5 cellular contexts compared by ENCODE assay signal in genomic region chr10:83520386-83520785, GRCh38.
A peak's percentile ranks its signal among the peaks of the same experiment; 100 is the strongest.
DNase-seq lines count a peak whose midpoint lies in the region; FAIRE-seq and TF ChIP-seq lines count a peak whose summit lies in the region.
"Not testable (repeated sequence)": the region's sequence is repeated elsewhere in the genome, so short reads cannot be mapped to it uniquely, and the experiment has no call there.

No MANE protein-coding gene starts in this region.

- peak overlapping the region; percentile 11 for H2BK120ac ChIP-seq in trophoblast cell (ENCODE audit: insufficient read depth, low read length, poor library complexity)

- not testable (repeated sequence) for H3K23ac ChIP-seq in trophoblast cell (ENCODE audit: low read length)

- not testable (repeated sequence) for H3K4me3 Mint-ChIP-seq in astrocyte (ENCODE audit: unreplicated experiment); glutamatergic neuron (ENCODE audit: unreplicated experiment); osteocyte (ENCODE audit: unreplicated experiment); progenitor cell of endocrine pancreas (ENCODE audit: low read depth)

- not testable (repeated sequence) for H3K9me3 Mint-ChIP-seq in astrocyte (ENCODE audit: unreplicated experiment); glutamatergic neuron (ENCODE audit: unreplicated experiment); osteocyte (ENCODE audit: unreplicated experiment); progenitor cell of endocrine pancreas (ENCODE audit: low read depth)

- H3K27ac ChIP-seq in astrocyte (ENCODE audit: low read depth, low read length); trophoblast cell (ENCODE audit: low read depth, low read length): not testable (repeated sequence)

- H3K4me3 ChIP-seq in astrocyte (ENCODE audit: insufficient read depth, low read depth, low read length); trophoblast cell (ENCODE audit: low read depth, low read length): not testable (repeated sequence)

- H2AK5ac ChIP-seq in trophoblast cell (ENCODE audit: low read length): not testable (repeated sequence)

- H3K4me1 Mint-ChIP-seq in astrocyte (ENCODE audit: low read depth, unreplicated experiment) (peaks cover 25% of the 10 kb centered on the region), glutamatergic neuron (ENCODE audit: low read depth, unreplicated experiment) (peaks cover 14% of the 10 kb centered on the region), osteocyte (ENCODE audit: unreplicated experiment) (peaks cover 39% of the 10 kb centered on the region)
- not testable (repeated sequence) for H3K4me1 Mint-ChIP-seq in progenitor cell of endocrine pancreas (ENCODE audit: low read depth)

- not testable (repeated sequence) for H3K4me2 ChIP-seq in astrocyte (ENCODE audit: low read length); trophoblast cell (ENCODE audit: low read length)

- H3K79me2 ChIP-seq in astrocyte (ENCODE audit: insufficient read depth, low read length); trophoblast cell (ENCODE audit: control insufficient read depth, insufficient read depth, low read length, poor library complexity): not testable (repeated sequence)

- not testable (repeated sequence) for H3K79me1 ChIP-seq in trophoblast cell (ENCODE audit: low read length)

- not testable (repeated sequence) for FAIRE-seq in astrocyte (lab: Jason Lieb, UNC)

- H4K20me1 ChIP-seq in astrocyte (ENCODE audit: insufficient read depth, low read length): not testable (repeated sequence)

- H3K27ac Mint-ChIP-seq in astrocyte (ENCODE audit: unreplicated experiment) (peak overlapping the region; percentile 85), glutamatergic neuron (ENCODE audit: unreplicated experiment) (peak overlapping the region; percentile 56), osteocyte (ENCODE audit: unreplicated experiment) (peak overlapping the region; percentile 50), progenitor cell of endocrine pancreas (peak overlapping the region; percentile 49)

- H2BK12ac ChIP-seq in trophoblast cell (ENCODE audit: low read length): not testable (repeated sequence)

- H4K91ac ChIP-seq in trophoblast cell (ENCODE audit: low read depth, low read length): not testable (repeated sequence)

- not testable (repeated sequence) for H3K18ac ChIP-seq in trophoblast cell (ENCODE audit: low read length)

- H4K12ac ChIP-seq in trophoblast cell (ENCODE audit: low read depth, low read length): not testable (repeated sequence)

- H3K9ac ChIP-seq in astrocyte (ENCODE audit: low read length); trophoblast cell (ENCODE audit: low read length): not testable (repeated sequence)

- H2BK5ac ChIP-seq in trophoblast cell (ENCODE audit: low read depth, low read length, poor library complexity): not testable (repeated sequence)

- peaks cover 17% of the 10 kb centered on the region for H3K4me1 ChIP-seq in astrocyte (ENCODE audit: insufficient read depth, low read length)
- not testable (repeated sequence) for H3K4me1 ChIP-seq in trophoblast cell (ENCODE audit: control insufficient read depth in 1 of 2, insufficient read depth in 2 of 2, low read length in 2 of 2)

- not testable (repeated sequence) for H3K36me3 ChIP-seq in astrocyte (ENCODE audit: insufficient read depth, low read length); trophoblast cell (ENCODE audit: control insufficient read depth in 1 of 2, insufficient read depth in 2 of 2, low read length in 2 of 2)

- H3K14ac ChIP-seq in trophoblast cell (ENCODE audit: low read length): not testable (repeated sequence)

- H4K8ac ChIP-seq in trophoblast cell (ENCODE audit: low read depth, low read length): not testable (repeated sequence)

- 100% methylated on average over 1 of the region's 11 CpGs for WGBS in trophoblast cell (ENCODE audit: extremely low coverage, insufficient coverage, insufficient read length)

- not testable (repeated sequence) for H3K9me3 ChIP-seq in astrocyte (ENCODE audit: insufficient read depth, low read depth, low read length); trophoblast cell (ENCODE audit: insufficient read depth, low read depth, low read length)

- H3K4ac ChIP-seq in trophoblast cell (ENCODE audit: low read depth, low read length): not testable (repeated sequence)

- H3K27me3 Mint-ChIP-seq in astrocyte (ENCODE audit: low read depth, unreplicated experiment); glutamatergic neuron (ENCODE audit: unreplicated experiment); osteocyte (ENCODE audit: unreplicated experiment); progenitor cell of endocrine pancreas: not testable (repeated sequence)

- H3K36me3 Mint-ChIP-seq in astrocyte (ENCODE audit: low read depth, unreplicated experiment); glutamatergic neuron (ENCODE audit: unreplicated experiment); osteocyte (ENCODE audit: unreplicated experiment); progenitor cell of endocrine pancreas (ENCODE audit: insufficient read depth): not testable (repeated sequence)

- not testable (repeated sequence) for H2AFZ ChIP-seq in astrocyte (ENCODE audit: low read depth, low read length); trophoblast cell (ENCODE audit: insufficient read depth, low read length, poor library complexity)

- H3K27me3 ChIP-seq in astrocyte (ENCODE audit: insufficient read depth, low read length); trophoblast cell (ENCODE audit: insufficient read depth, low read length): not testable (repeated sequence)

- not testable (repeated sequence) for TF ChIP-seq CTCF in astrocyte (IDR thresholded peaks at IDR 0.05; ENCODE audit: insufficient read depth, low read depth, low read length); glutamatergic neuron (IDR thresholded peaks at IDR 0.05; ENCODE audit: partially characterized antibody, unreplicated experiment); osteocyte (IDR thresholded peaks at IDR 0.05); progenitor cell of endocrine pancreas (IDR thresholded peaks at IDR 0.05; ENCODE audit: unreplicated experiment)

- DNase-seq in astrocyte (ENCODE audit: low read depth); glutamatergic neuron; osteocyte (ENCODE audit: extremely low spot score, unreplicated experiment); trophoblast cell; progenitor cell of endocrine pancreas (ENCODE audit: low spot score, unreplicated experiment): not testable (repeated sequence)
